In the genomic region with DNA sequence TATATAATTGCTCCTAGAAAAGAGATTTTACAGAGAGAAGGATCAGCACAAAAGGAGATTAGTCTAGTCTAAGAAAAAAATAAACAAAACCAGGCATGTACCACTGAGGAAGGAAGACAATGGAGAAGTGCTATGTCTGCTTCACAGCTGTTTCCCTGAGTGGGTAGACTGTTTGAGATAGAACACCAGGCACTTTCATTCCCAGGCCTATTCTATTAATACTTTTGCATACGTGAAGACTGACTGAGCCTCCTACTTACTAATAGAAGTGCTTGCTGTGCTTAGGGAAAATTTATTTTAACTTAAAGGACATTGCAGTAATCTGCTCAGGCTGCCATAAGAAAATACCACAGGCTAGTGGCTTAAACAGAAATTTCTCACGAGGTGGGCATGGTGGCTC, we compare ENCODE assay signal across 15 cellular contexts. TPM values are rescaled to one million over a fixed set of nuclear protein-coding genes. Genes with fewer than 3 reads are reported as not detected.
DNase-seq lines count a peak whose midpoint lies in the region; ATAC-seq lines count a peak whose summit lies in the region.
"Had no signal": no experiment of that assay in that cellular context is flagged by ENCODE, and none has a peak within 500 bp of the region (broad histone marks: within the 10 kb centered on the region; RNA-seq: fewer than 3 reads in every experiment).

No MANE protein-coding gene starts in this region.

- peak overlapping the region; percentile 49 for H3K4me3 Mint-ChIP-seq in activated naive CD4-positive, alpha-beta T cell treated with anti-CD3 and anti-CD28 coated beads, Interleukin-2, amount 50 U/mL, for 24 hours
- H3K4me3 Mint-ChIP-seq in T-helper 17 cell = peak overlapping the region; percentile 0
- H3K4me3 Mint-ChIP-seq: activated B cell treated with CpG ODN at 0.5 μM for 24 hours had no signal

- H3K27me3 Mint-ChIP-seq in activated naive CD4-positive, alpha-beta T cell treated with anti-CD3 and anti-CD28 coated beads, Interleukin-2, amount 50 U/mL, for 24 hours = no peaks in the 10 kb centered on the region
- H3K27me3 Mint-ChIP-seq in T-helper 17 cell = no peaks in the 10 kb centered on the region
- H3K27me3 Mint-ChIP-seq: activated B cell treated with CpG ODN at 0.5 μM for 24 hours had no signal

- H3K4me1 Mint-ChIP-seq in activated naive CD4-positive, alpha-beta T cell treated with anti-CD3 and anti-CD28 coated beads, Interleukin-2, amount 50 U/mL, for 24 hours = peaks cover 27% of the 10 kb centered on the region
- H3K4me1 Mint-ChIP-seq in T-helper 17 cell = no peaks in the 10 kb centered on the region
- H3K4me1 Mint-ChIP-seq: activated B cell treated with CpG ODN at 0.5 μM for 24 hours had no signal

- no peaks in the 10 kb centered on the region for H3K9me3 ChIP-seq in T-helper 17 cell (ENCODE audit: control insufficient read depth, low read length, poor library complexity, severe bottlenecking)
- H3K9me3 ChIP-seq: vagina had no signal

- H3K27ac Mint-ChIP-seq in activated naive CD4-positive, alpha-beta T cell treated with anti-CD3 and anti-CD28 coated beads, Interleukin-2, amount 50 U/mL, for 24 hours = peak overlapping the region; percentile 66
- H3K27ac Mint-ChIP-seq in T-helper 17 cell = peak overlapping the region; percentile 1
- H3K27ac Mint-ChIP-seq: activated B cell treated with CpG ODN at 0.5 μM for 24 hours had no signal

- peaks cover 31% of the 10 kb centered on the region for H3K36me3 Mint-ChIP-seq in activated naive CD4-positive, alpha-beta T cell treated with anti-CD3 and anti-CD28 coated beads, Interleukin-2, amount 50 U/mL, for 24 hours
- H3K36me3 Mint-ChIP-seq in T-helper 17 cell (ENCODE audit: low read depth) = no peaks in the 10 kb centered on the region

- no peak for DNase-seq in activated naive CD4-positive, alpha-beta T cell treated with Interleukin-2 at 50 U/mL for 16 hours
- no peak for DNase-seq in T-helper 17 cell
- DNase-seq in dermis blood vessel endothelial cell = peak; percentile 4
- DNase-seq: activated B cell treated with CpG ODN at 0.5 μM for 24 hours, cerebellar nuclear complex, left ventricle myocardium superior, NCI-H1436, NCI-H2171, NCI-H524 treated with DMSO at 0.1 percent for 48 hours, posterior cingulate gyrus had no signal

- ATAC-seq in T-helper 17 cell (no peak), HG02884 (IDR thresholded peaks at IDR 0.05; ENCODE audit: unreplicated experiment) (no peak), HG03354 (IDR thresholded peaks at IDR 0.05; ENCODE audit: poor library complexity, severe bottlenecking, unreplicated experiment) (no peak), HG02973 (IDR thresholded peaks at IDR 0.05; ENCODE audit: unreplicated experiment) (no peak)
- ATAC-seq: left ventricle myocardium superior had no signal

- peaks cover 42% of the 10 kb centered on the region for H3K9me3 Mint-ChIP-seq in activated naive CD4-positive, alpha-beta T cell treated with anti-CD3 and anti-CD28 coated beads, Interleukin-2, amount 50 U/mL, for 24 hours

RNA-seq across cellular contexts. Expression of a gene that starts 33.2 kb away (rescaled TPM):
- 1 to 10 TPM; 5.3 to 5.9 TPM for total RNA-seq in T-helper 17 cell
- total RNA-seq in dermis blood vessel endothelial cell = 0.84 and 1.9 TPM in 2 replicates

RNA-seq across cellular contexts. Expression of a gene that starts 45.0 kb away (rescaled TPM):
- total RNA-seq in T-helper 17 cell (1 to 10 TPM; 4.1 to 4.7 TPM), dermis blood vessel endothelial cell (0.28 and 1.2 TPM in 2 replicates)
